In the genomic region with DNA sequence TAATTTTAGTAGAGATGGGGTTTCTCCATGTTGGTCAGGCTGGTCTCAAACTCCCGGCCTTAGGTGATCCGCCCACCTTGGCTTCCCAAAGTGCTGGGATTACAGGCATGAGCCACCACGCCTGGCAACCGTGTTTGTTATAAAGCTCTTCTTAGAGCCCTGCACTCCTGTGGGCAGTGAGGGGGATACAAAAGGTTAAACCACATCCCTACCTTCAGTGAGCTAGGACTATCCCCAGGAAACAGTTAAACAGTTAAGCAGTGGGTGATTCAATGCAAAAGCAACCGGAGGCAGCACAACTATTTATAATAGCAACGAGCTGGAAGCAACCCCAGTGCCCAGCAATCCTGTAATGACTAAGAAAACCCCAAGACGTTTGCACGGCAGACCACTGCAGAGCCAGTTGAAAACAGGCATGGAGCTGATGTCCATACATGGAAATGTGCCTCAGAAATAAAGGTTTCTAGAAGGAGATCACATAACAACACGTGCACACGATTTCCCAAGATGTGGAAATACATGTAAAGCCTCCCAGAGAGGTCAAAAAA, we compare ENCODE assay signal across 1 cellular context.
TF ChIP-seq lines count a peak whose summit lies in the region.

No MANE protein-coding gene starts in this region.

TF ChIP-seq in GM12878, 131 proteins besides CTCF, POLR2A, EP300 and RAD21 (continued from another document and continues in another):
- TF ChIP-seq, protein P1, sequence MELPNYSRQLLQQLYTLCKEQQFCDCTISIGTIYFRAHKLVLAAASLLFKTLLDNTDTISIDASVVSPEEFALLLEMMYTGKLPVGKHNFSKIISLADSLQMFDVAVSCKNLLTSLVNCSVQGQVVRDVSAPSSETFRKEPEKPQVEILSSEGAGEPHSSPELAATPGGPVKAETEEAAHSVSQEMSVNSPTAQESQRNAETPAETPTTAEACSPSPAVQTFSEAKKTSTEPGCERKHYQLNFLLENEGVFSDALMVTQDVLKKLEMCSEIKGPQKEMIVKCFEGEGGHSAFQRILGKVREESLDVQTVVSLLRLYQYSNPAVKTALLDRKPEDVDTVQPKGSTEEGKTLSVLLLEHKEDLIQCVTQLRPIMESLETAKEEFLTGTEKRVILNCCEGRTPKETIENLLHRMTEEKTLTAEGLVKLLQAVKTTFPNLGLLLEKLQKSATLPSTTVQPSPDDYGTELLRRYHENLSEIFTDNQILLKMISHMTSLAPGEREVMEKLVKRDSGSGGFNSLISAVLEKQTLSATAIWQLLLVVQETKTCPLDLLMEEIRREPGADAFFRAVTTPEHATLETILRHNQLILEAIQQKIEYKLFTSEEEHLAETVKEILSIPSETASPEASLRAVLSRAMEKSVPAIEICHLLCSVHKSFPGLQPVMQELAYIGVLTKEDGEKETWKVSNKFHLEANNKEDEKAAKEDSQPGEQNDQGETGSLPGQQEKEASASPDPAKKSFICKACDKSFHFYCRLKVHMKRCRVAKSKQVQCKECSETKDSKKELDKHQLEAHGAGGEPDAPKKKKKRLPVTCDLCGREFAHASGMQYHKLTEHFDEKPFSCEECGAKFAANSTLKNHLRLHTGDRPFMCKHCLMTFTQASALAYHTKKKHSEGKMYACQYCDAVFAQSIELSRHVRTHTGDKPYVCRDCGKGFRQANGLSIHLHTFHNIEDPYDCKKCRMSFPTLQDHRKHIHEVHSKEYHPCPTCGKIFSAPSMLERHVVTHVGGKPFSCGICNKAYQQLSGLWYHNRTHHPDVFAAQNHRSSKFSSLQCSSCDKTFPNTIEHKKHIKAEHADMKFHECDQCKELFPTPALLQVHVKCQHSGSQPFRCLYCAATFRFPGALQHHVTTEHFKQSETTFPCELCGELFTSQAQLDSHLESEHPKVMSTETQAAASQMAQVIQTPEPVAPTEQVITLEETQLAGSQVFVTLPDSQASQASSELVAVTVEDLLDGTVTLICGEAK (IDR thresholded peaks at IDR 0.05; ENCODE audit: borderline replicate concordance), result no peak
- TF ChIP-seq HDAC6 (IDR thresholded peaks at IDR 0.05; ENCODE audit: unreplicated experiment) (no peak), ETV6 (conservative IDR thresholded peaks at IDR 0.05 in 1 of 2, IDR thresholded peaks at IDR 0.05 in 1 of 2; ENCODE audit: borderline replicate concordance in 1 of 2, low read depth in 1 of 2) (peak in 1 of 2 experiments; percentile 81; a peak in 2 of 4 replicates), ZNF24 (IDR thresholded peaks at IDR 0.05) (peak; percentile 77), CUX1 (IDR thresholded peaks at IDR 0.05; ENCODE audit: insufficient replicate concordance, low read depth, low read length) (no peak), MEF2A (IDR thresholded peaks at IDR 0.05; ENCODE audit: insufficient read depth, low read depth, low read length) (peak; percentile 97), IKZF1 (conservative IDR thresholded peaks at IDR 0.05) (peak; percentile 98), POU2F2 (IDR thresholded peaks at IDR 0.05; ENCODE audit: borderline replicate concordance, low read depth, low read length) (peak; percentile 83; the same call in 2 of the 3 replicates), NFIC (IDR thresholded peaks at IDR 0.05; ENCODE audit: low read depth, low read length) (peak; percentile 98), TCF3 (IDR thresholded peaks at IDR 0.05; ENCODE audit: borderline replicate concordance, insufficient read depth, low read depth, low read length) (peak; percentile 77; the same call in 1 of the 2 replicates), YBX1 (IDR thresholded peaks at IDR 0.05) (no peak), HDAC2 (IDR thresholded peaks at IDR 0.05) (no peak), MAX (IDR thresholded peaks at IDR 0.05; ENCODE audit: low read depth, low read length) (no peak), SRF (IDR thresholded peaks at IDR 0.05; ENCODE audit: low read depth in 2 of 2, low read length in 2 of 2) (peak; percentile 45 to 95; a peak in 3 of 4 replicates), YY1 (IDR thresholded peaks at IDR 0.05; ENCODE audit: low read depth, low read length) (no peak), KAT2A (conservative IDR thresholded peaks at IDR 0.05; ENCODE audit: control insufficient read depth, low read depth, low read length) (no peak), ZNF217 (IDR thresholded peaks at IDR 0.05) (peak; percentile 54), NRF1 (conservative IDR thresholded peaks at IDR 0.05; ENCODE audit: low read depth, low read length) (no peak), SIN3A (IDR thresholded peaks at IDR 0.05; ENCODE audit: low read depth, low read length) (no peak), ESRRA (IDR thresholded peaks at IDR 0.05; ENCODE audit: low read length) (no peak), ZBTB4 (CRISPR knock-in tag; IDR thresholded peaks at IDR 0.05) (no peak), EGR1 (IDR thresholded peaks at IDR 0.05; ENCODE audit: borderline replicate concordance in 1 of 2, low read depth in 2 of 2, low read length in 2 of 2) (no peak), RBBP5 (conservative IDR thresholded peaks at IDR 0.05) (no peak), NR2C1 (IDR thresholded peaks at IDR 0.05) (peak; percentile 20; the same call in 1 of the 2 replicates), ZNF622 (IDR thresholded peaks at IDR 0.05) (no peak), GABPA (IDR thresholded peaks at IDR 0.05; ENCODE audit: low read depth) (peak; percentile 52; the same call in 1 of the 2 replicates), USF2 (IDR thresholded peaks at IDR 0.05; ENCODE audit: borderline replicate concordance, low read depth, low read length) (no peak), EZH2 (IDR thresholded peaks at IDR 0.05; ENCODE audit: borderline replicate concordance, control insufficient read depth, low read depth, low read length) (no peak), RUNX3 (IDR thresholded peaks at IDR 0.05; ENCODE audit: low read length) (peak; percentile 97), E2F4 (IDR thresholded peaks at IDR 0.05; ENCODE audit: low read depth, low read length) (no peak), PAX8 (IDR thresholded peaks at IDR 0.05) (no peak), ATF7 (IDR thresholded peaks at IDR 0.05; ENCODE audit: low read depth) (peak; percentile 50; the same call in 1 of the 2 replicates), NFXL1 (IDR thresholded peaks at IDR 0.05; ENCODE audit: borderline replicate concordance) (no peak), SUZ12 (IDR thresholded peaks at IDR 0.05; ENCODE audit: unreplicated experiment) (no peak)
- TF ChIP-seq, protein P2, sequence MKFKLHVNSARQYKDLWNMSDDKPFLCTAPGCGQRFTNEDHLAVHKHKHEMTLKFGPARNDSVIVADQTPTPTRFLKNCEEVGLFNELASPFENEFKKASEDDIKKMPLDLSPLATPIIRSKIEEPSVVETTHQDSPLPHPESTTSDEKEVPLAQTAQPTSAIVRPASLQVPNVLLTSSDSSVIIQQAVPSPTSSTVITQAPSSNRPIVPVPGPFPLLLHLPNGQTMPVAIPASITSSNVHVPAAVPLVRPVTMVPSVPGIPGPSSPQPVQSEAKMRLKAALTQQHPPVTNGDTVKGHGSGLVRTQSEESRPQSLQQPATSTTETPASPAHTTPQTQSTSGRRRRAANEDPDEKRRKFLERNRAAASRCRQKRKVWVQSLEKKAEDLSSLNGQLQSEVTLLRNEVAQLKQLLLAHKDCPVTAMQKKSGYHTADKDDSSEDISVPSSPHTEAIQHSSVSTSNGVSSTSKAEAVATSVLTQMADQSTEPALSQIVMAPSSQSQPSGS (IDR thresholded peaks at IDR 0.05; ENCODE audit: low read length), result peak; percentile 93
- TF ChIP-seq, protein P3, sequence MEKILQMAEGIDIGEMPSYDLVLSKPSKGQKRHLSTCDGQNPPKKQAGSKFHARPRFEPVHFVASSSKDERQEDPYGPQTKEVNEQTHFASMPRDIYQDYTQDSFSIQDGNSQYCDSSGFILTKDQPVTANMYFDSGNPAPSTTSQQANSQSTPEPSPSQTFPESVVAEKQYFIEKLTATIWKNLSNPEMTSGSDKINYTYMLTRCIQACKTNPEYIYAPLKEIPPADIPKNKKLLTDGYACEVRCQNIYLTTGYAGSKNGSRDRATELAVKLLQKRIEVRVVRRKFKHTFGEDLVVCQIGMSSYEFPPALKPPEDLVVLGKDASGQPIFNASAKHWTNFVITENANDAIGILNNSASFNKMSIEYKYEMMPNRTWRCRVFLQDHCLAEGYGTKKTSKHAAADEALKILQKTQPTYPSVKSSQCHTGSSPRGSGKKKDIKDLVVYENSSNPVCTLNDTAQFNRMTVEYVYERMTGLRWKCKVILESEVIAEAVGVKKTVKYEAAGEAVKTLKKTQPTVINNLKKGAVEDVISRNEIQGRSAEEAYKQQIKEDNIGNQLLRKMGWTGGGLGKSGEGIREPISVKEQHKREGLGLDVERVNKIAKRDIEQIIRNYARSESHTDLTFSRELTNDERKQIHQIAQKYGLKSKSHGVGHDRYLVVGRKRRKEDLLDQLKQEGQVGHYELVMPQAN (conservative IDR thresholded peaks at IDR 0.05), result no peak
- TF ChIP-seq, protein P4, sequence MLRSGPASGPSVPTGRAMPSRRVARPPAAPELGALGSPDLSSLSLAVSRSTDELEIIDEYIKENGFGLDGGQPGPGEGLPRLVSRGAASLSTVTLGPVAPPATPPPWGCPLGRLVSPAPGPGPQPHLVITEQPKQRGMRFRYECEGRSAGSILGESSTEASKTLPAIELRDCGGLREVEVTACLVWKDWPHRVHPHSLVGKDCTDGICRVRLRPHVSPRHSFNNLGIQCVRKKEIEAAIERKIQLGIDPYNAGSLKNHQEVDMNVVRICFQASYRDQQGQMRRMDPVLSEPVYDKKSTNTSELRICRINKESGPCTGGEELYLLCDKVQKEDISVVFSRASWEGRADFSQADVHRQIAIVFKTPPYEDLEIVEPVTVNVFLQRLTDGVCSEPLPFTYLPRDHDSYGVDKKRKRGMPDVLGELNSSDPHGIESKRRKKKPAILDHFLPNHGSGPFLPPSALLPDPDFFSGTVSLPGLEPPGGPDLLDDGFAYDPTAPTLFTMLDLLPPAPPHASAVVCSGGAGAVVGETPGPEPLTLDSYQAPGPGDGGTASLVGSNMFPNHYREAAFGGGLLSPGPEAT (IDR thresholded peaks at IDR 0.05; ENCODE audit: low read depth), result peak; percentile 82
